Comparison of ENCODE assay signal across 15 cellular contexts in genomic region chr22:23949764-23950163, GRCh38. TPM values are rescaled to one million over a fixed set of nuclear protein-coding genes. Genes with fewer than 3 reads are reported as not detected.
"Had no signal": no experiment of that assay in that cellular context is flagged by ENCODE, and none has a peak within 500 bp of the region (broad histone marks: within the 10 kb centered on the region; RNA-seq: fewer than 3 reads in every experiment).

No MANE protein-coding gene starts in this region.

RNA-seq across cellular contexts. Expression of gene GSTT2B, which starts 11.2 kb away (rescaled TPM):
- total RNA-seq: activated B cell treated with CpG ODN at 0.5 μM for 24 hours; activated CD4-positive, alpha-beta memory T cell treated with anti-CD3 and anti-CD28 coated beads, Interleukin-2, amount 10 ng/mL, durations not matched to agents 7 days and 5 days; activated CD4-positive, alpha-beta T cell treated with anti-CD3 and anti-CD28 coated beads for 36 hours; activated CD4-positive, alpha-beta T cell treated with anti-CD3 and anti-CD28 coated beads, Interleukin-2, amount 10 ng/mL, durations not matched to agents 24 days and 14 days; activated CD4-positive, alpha-beta T cell treated with anti-CD3 and anti-CD28 coated beads, Interleukin-2, amount 10 ng/mL, durations not matched to agents 7 days and 5 days; activated CD8-positive, alpha-beta memory T cell treated with anti-CD3 and anti-CD28 coated beads for 36 hours; activated CD8-positive, alpha-beta memory T cell treated with anti-CD3 and anti-CD28 coated beads, Interleukin-2, amount 10 ng/mL, durations not matched to agents 7 days and 5 days; activated CD8-positive, alpha-beta T cell treated with anti-CD3 and anti-CD28 coated beads for 36 hours; activated CD8-positive, alpha-beta T cell treated with anti-CD3 and anti-CD28 coated beads, Interleukin-2, amount 10 ng/mL, durations not matched to agents 7 days and 5 days; T-cell; T-helper 17 cell; T-helper 2 cell treated with Interferon-gamma antibody and Interleukin-4, amounts not matched to agents 100 ng/mL and 5 ng/mL, for 36 hours had no signal

RNA-seq across cellular contexts. Expression of gene DDTL, which starts 16.9 kb away (rescaled TPM):
- total RNA-seq: activated CD8-positive, alpha-beta memory T cell treated with anti-CD3 and anti-CD28 coated beads for 36 hours; activated CD8-positive, alpha-beta memory T cell treated with anti-CD3 and anti-CD28 coated beads, Interleukin-2, amount 10 ng/mL, durations not matched to agents 7 days and 5 days; activated CD8-positive, alpha-beta T cell treated with anti-CD3 and anti-CD28 coated beads for 36 hours; activated CD8-positive, alpha-beta T cell treated with anti-CD3 and anti-CD28 coated beads, Interleukin-2, amount 10 ng/mL, durations not matched to agents 7 days and 5 days had no signal

RNA-seq across cellular contexts. Expression of gene GSTT2, which starts 30.2 kb away (rescaled TPM):
- total RNA-seq: activated B cell treated with CpG ODN at 0.5 μM for 24 hours; activated CD4-positive, alpha-beta memory T cell treated with anti-CD3 and anti-CD28 coated beads for 36 hours; activated CD4-positive, alpha-beta memory T cell treated with anti-CD3 and anti-CD28 coated beads, Interleukin-2, amount 10 ng/mL, durations not matched to agents 7 days and 5 days; activated CD4-positive, alpha-beta T cell treated with anti-CD3 and anti-CD28 coated beads for 36 hours; activated CD4-positive, alpha-beta T cell treated with anti-CD3 and anti-CD28 coated beads, Interleukin-2, amount 10 ng/mL, durations not matched to agents 7 days and 5 days; activated CD8-positive, alpha-beta memory T cell treated with anti-CD3 and anti-CD28 coated beads for 36 hours; activated CD8-positive, alpha-beta memory T cell treated with anti-CD3 and anti-CD28 coated beads, Interleukin-2, amount 10 ng/mL, durations not matched to agents 7 days and 5 days; activated CD8-positive, alpha-beta T cell treated with anti-CD3 and anti-CD28 coated beads for 36 hours; activated CD8-positive, alpha-beta T cell treated with anti-CD3 and anti-CD28 coated beads, Interleukin-2, amount 10 ng/mL, durations not matched to agents 7 days and 5 days; T-cell; T-helper 1 cell treated with Interleukin-12 subunit alpha and Interleukin-12 subunit beta and Interleukin-4 antibody, amounts not matched to agents 30 ng/mL and 1 ng/mL, for 36 hours; T-helper 17 cell had no signal

RNA-seq across cellular contexts. Expression of gene GSTT4, which starts 55.5 kb away (rescaled TPM):
- total RNA-seq: activated B cell treated with CpG ODN at 0.5 μM for 24 hours; activated CD4-positive, alpha-beta memory T cell treated with anti-CD3 and anti-CD28 coated beads for 36 hours; activated CD4-positive, alpha-beta memory T cell treated with anti-CD3 and anti-CD28 coated beads, Interleukin-2, amount 10 ng/mL, durations not matched to agents 7 days and 5 days; activated CD4-positive, alpha-beta T cell treated with anti-CD3 and anti-CD28 coated beads for 36 hours; activated CD4-positive, alpha-beta T cell treated with anti-CD3 and anti-CD28 coated beads, Interleukin-2, amount 10 ng/mL, durations not matched to agents 24 days and 14 days; activated CD4-positive, alpha-beta T cell treated with anti-CD3 and anti-CD28 coated beads, Interleukin-2, amount 10 ng/mL, durations not matched to agents 7 days and 5 days; activated CD8-positive, alpha-beta memory T cell treated with anti-CD3 and anti-CD28 coated beads for 36 hours; activated CD8-positive, alpha-beta memory T cell treated with anti-CD3 and anti-CD28 coated beads, Interleukin-2, amount 10 ng/mL, durations not matched to agents 7 days and 5 days; activated CD8-positive, alpha-beta T cell treated with anti-CD3 and anti-CD28 coated beads for 36 hours; activated CD8-positive, alpha-beta T cell treated with anti-CD3 and anti-CD28 coated beads, Interleukin-2, amount 10 ng/mL, durations not matched to agents 7 days and 5 days; T-cell; T-helper 1 cell treated with Interleukin-12 subunit alpha and Interleukin-12 subunit beta and Interleukin-4 antibody, amounts not matched to agents 30 ng/mL and 1 ng/mL, for 36 hours; T-helper 17 cell; T-helper 2 cell treated with Interferon-gamma antibody and Interleukin-4, amounts not matched to agents 100 ng/mL and 5 ng/mL, for 36 hours; WTC11 had no signal
